Comparison of ENCODE assay signal across 30 cellular contexts in genomic region chr9:132712753-132713152, GRCh38.
"Had no signal": no experiment of that assay in that cellular context is flagged by ENCODE, and none has a peak within 500 bp of the region (broad histone marks: within the 10 kb centered on the region; RNA-seq: fewer than 3 reads in every experiment).

No MANE protein-coding gene starts in this region.

- H3K4me3 Mint-ChIP-seq: activated B cell treated with CpG ODN at 0.5 μM for 24 hours; activated CD4-positive, alpha-beta memory T cell treated with anti-CD3 and anti-CD28 coated beads for 36 hours; activated CD4-positive, alpha-beta T cell treated with anti-CD3 and anti-CD28 coated beads, Interleukin-2, amount 10 ng/mL, durations not matched to agents 24 days and 14 days; activated CD8-positive, alpha-beta T cell treated with anti-CD3 and anti-CD28 coated beads for 36 hours; activated naive CD4-positive, alpha-beta T cell treated with anti-CD3 and anti-CD28 coated beads, Interleukin-2, amount 10 ng/mL, durations not matched to agents 7 days and 5 days; activated naive CD4-positive, alpha-beta T cell treated with anti-CD3 and anti-CD28 coated beads, Interleukin-2, amount 50 U/mL, for 24 hours; activated naive CD8-positive, alpha-beta T cell; activated naive CD8-positive, alpha-beta T cell treated with anti-CD3 and anti-CD28 coated beads, Interleukin-2, amount 10 ng/mL, durations not matched to agents 7 days and 5 days; activated naive CD8-positive, alpha-beta T cell treated with anti-CD3 and anti-CD28 coated beads, Interleukin-2, amount 50 U/mL, for 24 hours; activated T-helper 1 cell treated with anti-CD3 and anti-CD28 coated beads, Interleukin-12 subunit alpha, Interleukin-12 subunit beta, Interleukin-2, Interleukin-4 antibody, amounts not matched to agents 30 ng/mL and 10 ng/mL and 1 ng/mL, durations not matched to agents 14 hours and 24 hours and 36 hours; brain; central memory CD8-positive, alpha-beta T cell; T-helper 1 cell treated with Interleukin-12 subunit alpha and Interleukin-12 subunit beta and Interleukin-4 antibody, amounts not matched to agents 30 μg/mL and 1 μg/mL, for 36 hours; T-helper 2 cell treated with Interferon-gamma antibody and Interleukin-4, amounts not matched to agents 5 μg/mL and 100 μg/mL, for 36 hours had no signal

- ATAC-seq: activated CD8-positive, alpha-beta T cell treated with anti-CD3 and anti-CD28 coated beads for 36 hours; activated naive CD8-positive, alpha-beta T cell treated with anti-CD3 and anti-CD28 coated beads, Interleukin-2, amount 50 U/mL, for 24 hours had no signal

- DNase-seq: activated B cell treated with CpG ODN at 0.5 μM for 24 hours; activated CD4-positive, alpha-beta memory T cell treated with anti-CD3 and anti-CD28 coated beads for 36 hours; activated CD4-positive, alpha-beta T cell treated with anti-CD3 and anti-CD28 coated beads for 4 hours; activated CD4-positive, alpha-beta T cell treated with anti-CD3 and anti-CD28 coated beads, Interleukin-2, amount 10 ng/mL, durations not matched to agents 24 days and 14 days; activated CD4-positive, alpha-beta T cell treated with anti-CD3 and anti-CD28 coated beads, Interleukin-2, amount 50 U/mL, for 1 hour; activated CD4-positive, alpha-beta T cell treated with anti-CD3 and anti-CD28 coated beads, Interleukin-2, amount 50 U/mL, for 4 hours; activated CD4-positive, CD25-positive, alpha-beta regulatory T cell treated with anti-CD3 and anti-CD28 coated beads, Interleukin-2, amount 50 U/mL, for 72 hours; activated CD8-positive, alpha-beta memory T cell treated with anti-CD3 and anti-CD28 coated beads, Interleukin-2, amount 50 U/mL, for 4 hours; activated CD8-positive, alpha-beta T cell treated with anti-CD3 and anti-CD28 coated beads for 36 hours; activated effector memory CD4-positive, alpha-beta T cell treated with Interleukin-2 at 50 U/mL for 16 hours; activated gamma-delta T cell; activated naive CD4-positive, alpha-beta T cell treated with anti-CD3 and anti-CD28 coated beads, Interleukin-2, amount 10 ng/mL, durations not matched to agents 7 days and 5 days; activated naive CD4-positive, alpha-beta T cell treated with Interleukin-2 at 50 U/mL for 16 hours; activated naive CD8-positive, alpha-beta T cell treated with anti-CD3 and anti-CD28 coated beads, Interleukin-2, amount 10 ng/mL, durations not matched to agents 7 days and 5 days; activated naive CD8-positive, alpha-beta T cell treated with anti-CD3 and anti-CD28 coated beads, Interleukin-2, amount 50 U/mL, for 24 hours; activated T-cell treated with anti-CD3 and anti-CD28 coated beads, Interleukin-2, amount 50 U/mL, for 48 hours; amygdala; anterior cingulate cortex; caudate nucleus; cerebellar nuclear complex; SW 1271; T-helper 9 cell had no signal

- H3K9me3 Mint-ChIP-seq: activated B cell treated with CpG ODN at 0.5 μM for 24 hours; activated CD4-positive, alpha-beta memory T cell treated with anti-CD3 and anti-CD28 coated beads for 36 hours; activated CD4-positive, alpha-beta T cell treated with anti-CD3 and anti-CD28 coated beads, Interleukin-2, amount 10 ng/mL, durations not matched to agents 24 days and 14 days; activated CD8-positive, alpha-beta T cell treated with anti-CD3 and anti-CD28 coated beads for 36 hours; activated naive CD4-positive, alpha-beta T cell treated with anti-CD3 and anti-CD28 coated beads, Interleukin-2, amount 10 ng/mL, durations not matched to agents 7 days and 5 days; activated naive CD4-positive, alpha-beta T cell treated with anti-CD3 and anti-CD28 coated beads, Interleukin-2, amount 50 U/mL, for 24 hours; activated naive CD8-positive, alpha-beta T cell treated with anti-CD3 and anti-CD28 coated beads, Interleukin-2, amount 10 ng/mL, durations not matched to agents 7 days and 5 days; activated naive CD8-positive, alpha-beta T cell treated with anti-CD3 and anti-CD28 coated beads, Interleukin-2, amount 50 U/mL, for 24 hours; activated T-helper 1 cell treated with anti-CD3 and anti-CD28 coated beads, Interleukin-12 subunit alpha, Interleukin-12 subunit beta, Interleukin-2, Interleukin-4 antibody, amounts not matched to agents 30 ng/mL and 10 ng/mL and 1 ng/mL, durations not matched to agents 14 hours and 24 hours and 36 hours; activated T-helper 2 cell treated with anti-CD3 and anti-CD28 coated beads, Interferon-gamma antibody, Interleukin-2, Interleukin-4, amounts not matched to agents 10 μg/mL and 5 μg/mL and 100 μg/mL, durations not matched to agents 14 hours and 24 hours and 36 hours; central memory CD8-positive, alpha-beta T cell; T-helper 1 cell treated with Interleukin-12 subunit alpha and Interleukin-12 subunit beta and Interleukin-4 antibody, amounts not matched to agents 30 μg/mL and 1 μg/mL, for 36 hours; T-helper 2 cell treated with Interferon-gamma antibody and Interleukin-4, amounts not matched to agents 5 μg/mL and 100 μg/mL, for 36 hours had no signal

- H3K4me1 Mint-ChIP-seq: activated B cell treated with CpG ODN at 0.5 μM for 24 hours; activated naive CD4-positive, alpha-beta T cell treated with anti-CD3 and anti-CD28 coated beads, Interleukin-2, amount 10 ng/mL, durations not matched to agents 7 days and 5 days; activated naive CD4-positive, alpha-beta T cell treated with anti-CD3 and anti-CD28 coated beads, Interleukin-2, amount 50 U/mL, for 24 hours; activated naive CD8-positive, alpha-beta T cell treated with anti-CD3 and anti-CD28 coated beads, Interleukin-2, amount 10 ng/mL, durations not matched to agents 7 days and 5 days; activated naive CD8-positive, alpha-beta T cell treated with anti-CD3 and anti-CD28 coated beads, Interleukin-2, amount 50 U/mL, for 24 hours; brain; central memory CD8-positive, alpha-beta T cell had no signal

- H3K27ac Mint-ChIP-seq: activated B cell treated with CpG ODN at 0.5 μM for 24 hours; activated CD4-positive, alpha-beta memory T cell treated with anti-CD3 and anti-CD28 coated beads for 36 hours; activated CD4-positive, alpha-beta T cell treated with anti-CD3 and anti-CD28 coated beads, Interleukin-2, amount 10 ng/mL, durations not matched to agents 24 days and 14 days; activated CD8-positive, alpha-beta T cell treated with anti-CD3 and anti-CD28 coated beads for 36 hours; activated naive CD4-positive, alpha-beta T cell treated with anti-CD3 and anti-CD28 coated beads, Interleukin-2, amount 10 ng/mL, durations not matched to agents 7 days and 5 days; activated naive CD4-positive, alpha-beta T cell treated with anti-CD3 and anti-CD28 coated beads, Interleukin-2, amount 50 U/mL, for 24 hours; activated naive CD8-positive, alpha-beta T cell; activated naive CD8-positive, alpha-beta T cell treated with anti-CD3 and anti-CD28 coated beads, Interleukin-2, amount 10 ng/mL, durations not matched to agents 7 days and 5 days; activated T-helper 1 cell treated with anti-CD3 and anti-CD28 coated beads, Interleukin-12 subunit alpha, Interleukin-12 subunit beta, Interleukin-2, Interleukin-4 antibody, amounts not matched to agents 30 ng/mL and 10 ng/mL and 1 ng/mL, durations not matched to agents 14 hours and 24 hours and 36 hours; activated T-helper 2 cell treated with anti-CD3 and anti-CD28 coated beads, Interferon-gamma antibody, Interleukin-2, Interleukin-4, amounts not matched to agents 10 μg/mL and 5 μg/mL and 100 μg/mL, durations not matched to agents 14 hours and 24 hours and 36 hours; brain; T-helper 1 cell treated with Interleukin-12 subunit alpha and Interleukin-12 subunit beta and Interleukin-4 antibody, amounts not matched to agents 30 μg/mL and 1 μg/mL, for 36 hours; T-helper 2 cell treated with Interferon-gamma antibody and Interleukin-4, amounts not matched to agents 5 μg/mL and 100 μg/mL, for 36 hours had no signal

- H3K36me3 Mint-ChIP-seq: activated CD4-positive, alpha-beta memory T cell treated with anti-CD3 and anti-CD28 coated beads for 36 hours; activated naive CD4-positive, alpha-beta T cell treated with anti-CD3 and anti-CD28 coated beads, Interleukin-2, amount 10 ng/mL, durations not matched to agents 7 days and 5 days; activated naive CD4-positive, alpha-beta T cell treated with anti-CD3 and anti-CD28 coated beads, Interleukin-2, amount 50 U/mL, for 24 hours; activated naive CD8-positive, alpha-beta T cell; activated naive CD8-positive, alpha-beta T cell treated with anti-CD3 and anti-CD28 coated beads, Interleukin-2, amount 10 ng/mL, durations not matched to agents 7 days and 5 days; brain had no signal
